12 cellular contexts compared by ENCODE assay signal in the genomic region with DNA sequence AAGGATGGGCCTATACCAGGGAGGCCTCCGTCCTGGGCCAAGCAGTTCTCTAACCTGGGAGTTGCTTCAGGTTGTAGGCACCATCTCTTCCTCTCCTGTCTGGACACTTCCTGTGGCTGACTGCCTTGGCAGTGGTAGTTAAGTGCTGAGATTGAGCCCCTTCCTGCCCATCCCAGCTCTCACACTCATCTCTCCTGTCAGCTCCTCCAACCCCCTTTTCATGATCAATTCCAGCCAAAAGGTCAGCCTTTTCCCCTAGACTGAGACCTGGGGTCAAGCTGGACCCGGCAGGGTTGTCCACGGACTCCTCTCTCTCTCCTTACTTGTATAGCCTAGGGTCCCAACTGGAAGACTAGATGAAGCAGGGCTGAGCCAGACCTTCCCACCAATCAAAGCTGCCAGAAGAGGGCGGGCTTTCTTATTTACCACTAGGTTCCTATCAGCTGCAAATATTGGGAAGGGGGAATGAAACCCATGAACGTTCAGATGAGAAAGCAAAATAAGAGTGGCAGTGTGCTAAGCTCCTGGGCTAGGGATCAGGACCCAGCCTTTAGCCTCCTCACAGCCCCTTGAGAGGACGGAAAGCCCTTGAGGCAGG. TPM values are rescaled to one million over a fixed set of nuclear protein-coding genes. Genes with fewer than 3 reads are reported as not detected.
DNase-seq lines count a peak whose midpoint lies in the region; ATAC-seq and TF ChIP-seq lines count a peak whose summit lies in the region.
"Had no signal": no experiment of that assay in that cellular context is flagged by ENCODE, and none has a peak within 500 bp of the region (broad histone marks: within the 10 kb centered on the region; RNA-seq: fewer than 3 reads in every experiment).

No MANE protein-coding gene starts in this region.

- H3K27ac Mint-ChIP-seq in brain, result peak overlapping the region in 2 of 5 experiments; percentile 75 to 91
- peak overlapping the region in 5 of 9 donors; percentile 25 to 82 (median 75) for H3K27ac Mint-ChIP-seq in naive thymus-derived CD4-positive, alpha-beta T cell

- H3K18ac ChIP-seq in IMR-90 (ENCODE audit: low read depth, low read length), result no peak overlapping the region

- H2BK120ac ChIP-seq in IMR-90 (ENCODE audit: low read depth, low read length), result no peak overlapping the region

- H3K9me1 ChIP-seq in IMR-90 (ENCODE audit: insufficient read depth, low read length), result peaks cover 18% of the 10 kb centered on the region; the same call in 1 of the 2 replicates

- intact Hi-C loops in IMR-90 (cut with micrococcal nuclease), result no loop called here
- intact Hi-C loops in naive thymus-derived CD4-positive, alpha-beta T cell (cut with micrococcal nuclease), result no loop called here

- dilution Hi-C loops in IMR-90 (cut with HindIII; ENCODE audit: low sequenced_read_pairs, unreplicated experiment), result no loop called here

- no peak overlapping the region for H3K4me3 ChIP-seq in IMR-90 (ENCODE audit: insufficient read depth, low read depth, low read length)
- H3K4me3 ChIP-seq in naive thymus-derived CD4-positive, alpha-beta T cell (ENCODE audit: low read length), result no peak overlapping the region
- H3K4me3 ChIP-seq: lower lobe of right lung, SJSA1 had no signal

- no peak overlapping the region for H3K27ac ChIP-seq in IMR-90 (ENCODE audit: insufficient read depth, low read length)
- H3K27ac ChIP-seq in naive thymus-derived CD4-positive, alpha-beta T cell (ENCODE audit: low read depth, low read length), result no peak overlapping the region
- H3K27ac ChIP-seq: lower lobe of right lung, SJSA1 had no signal

- BruUV-seq in IMR-90 (replicated peaks; lab: Mats Ljungman, UMichigan), result no TSS peak

- no peak for TF ChIP-seq RAD21 in IMR-90 (IDR thresholded peaks at IDR 0.05; ENCODE audit: low read length)

- H3K9ac ChIP-seq in IMR-90 (ENCODE audit: low read depth, low read length), result no peak overlapping the region

- no peak overlapping the region for H2AK5ac ChIP-seq in IMR-90 (ENCODE audit: low read depth, low read length)

- H4K91ac ChIP-seq in IMR-90 (ENCODE audit: insufficient read depth, low read depth, low read length), result no peak overlapping the region

- no peak overlapping the region for H4K8ac ChIP-seq in IMR-90 (ENCODE audit: low read depth in 2 of 2, low read length in 2 of 2)

- no peaks in the 10 kb centered on the region for H3K9me3 Mint-ChIP-seq in brain
- H3K9me3 Mint-ChIP-seq in naive thymus-derived CD4-positive, alpha-beta T cell, result no peaks in the 10 kb centered on the region

- H2AFZ ChIP-seq in IMR-90 (replicated peaks; ENCODE audit: low read length, poor library complexity), result no peak overlapping the region

- H3K79me1 ChIP-seq in IMR-90 (ENCODE audit: low read depth in 1 of 2, low read length in 2 of 2), result no peaks in the 10 kb centered on the region

- no peak overlapping the region for H3K14ac ChIP-seq in IMR-90 (replicated peaks; ENCODE audit: low read depth, low read length)

- TF ChIP-seq CTCF in IMR-90 (conservative IDR thresholded peaks at IDR 0.05; ENCODE audit: low read depth, low read length) (0 out of 2 replicates have a peak, but pooled peaks have one; percentile 11), brain (conservative IDR thresholded peaks at IDR 0.05) (peak; percentile 17 to 20)

- H3K4me2 ChIP-seq in IMR-90 (ENCODE audit: low read depth, low read length), result no peak overlapping the region

- no peak overlapping the region for H3K4ac ChIP-seq in IMR-90 (ENCODE audit: low read depth, low read length)

- no peaks in the 10 kb centered on the region for H3K4me1 Mint-ChIP-seq in brain
- no peaks in the 10 kb centered on the region for H3K4me1 Mint-ChIP-seq in naive thymus-derived CD4-positive, alpha-beta T cell

- H2BK5ac ChIP-seq in IMR-90 (ENCODE audit: low read depth, low read length, poor library complexity, severe bottlenecking), result no peak overlapping the region

- DNase-seq in ELR (ENCODE audit: low read depth), result peak; percentile 17
- no peak for DNase-seq in IMR-90
- no peak for DNase-seq in naive thymus-derived CD4-positive, alpha-beta T cell
- DNase-seq in HEK293T (ENCODE audit: extremely low spot score), result no peak
- DNase-seq in activated CD4-positive, alpha-beta T cell treated with anti-CD3 and anti-CD28 coated beads for 4 hours, result no peak
- DNase-seq in NCI-H2227 (lab: John Stamatoyannopoulos, UW; ENCODE audit: unreplicated experiment), result no peak
- DNase-seq: activated CD4-positive, alpha-beta T cell treated with anti-CD3 and anti-CD28 coated beads, Interleukin-2, amount 50 U/mL, for 4 hours; amygdala; lower lobe of right lung; NCI-H1092 had no signal

- peaks cover 36% of the 10 kb centered on the region for H3K36me3 ChIP-seq in IMR-90 (ENCODE audit: control insufficient read depth, insufficient read depth, low read length)
- H3K36me3 ChIP-seq in naive thymus-derived CD4-positive, alpha-beta T cell (ENCODE audit: control insufficient read depth in 2 of 3, insufficient read depth in 3 of 3, low read length in 3 of 3), result peaks cover 0 to 29% (median 6%) of the 10 kb centered on the region in 3 experiments

- H3K23ac ChIP-seq in IMR-90 (ENCODE audit: low read depth, low read length), result no peak overlapping the region

- CTCF ChIA-PET in IMR-90 (lab: Yijun Ruan, JAX) (interaction anchor here (0.6 kb wide), 1 partner anchor 193 kb away, joined by 3 read pairs; no protein-coding TSS in a partner anchor), HEK293T (lab: Yijun Ruan, JAX) (interaction anchor here (0.5 to 0.7 kb wide), 2 partner anchors 36 to 736 kb away, joined by 3 to 6 read pairs; no protein-coding TSS in a partner anchor)
- CTCF ChIA-PET in naive thymus-derived CD4-positive, alpha-beta T cell (lab: Charles Lee), result interaction anchor here (1.4 kb wide), 1 partner anchor 9 kb away, joined by 3 read pairs; no protein-coding TSS in a partner anchor

- ATAC-seq in IMR-90 (ENCODE audit: low read depth), result 0 out of 2 replicates have a peak, but pooled peaks have one; percentile 16
- peak; percentile 16 for ATAC-seq in naive thymus-derived CD4-positive, alpha-beta T cell
- ATAC-seq: lower lobe of right lung had no signal

- WGBS in IMR-90 (ENCODE audit: extremely low coverage in 2 of 2, insufficient read length in 1 of 2), 2 experiments, result no CpG with 5 or more reads among the region's 6 CpGs

- peaks cover 45% of the 10 kb centered on the region for H3K36me3 Mint-ChIP-seq in brain
- peaks cover 0 to 32% (median 1%) of the 10 kb centered on the region in 5 donors for H3K36me3 Mint-ChIP-seq in naive thymus-derived CD4-positive, alpha-beta T cell

- no peak overlapping the region for H2BK20ac ChIP-seq in IMR-90 (ENCODE audit: low read depth, low read length)

- H2AK9ac ChIP-seq in IMR-90 (replicated peaks; ENCODE audit: low read depth, low read length, poor library complexity), result no peak overlapping the region

- H3K56ac ChIP-seq in IMR-90 (ENCODE audit: extremely low read depth, insufficient read depth, low read length), result no peak overlapping the region

- H3K27me3 Mint-ChIP-seq in brain, result peaks cover 4% of the 10 kb centered on the region
- H3K27me3 Mint-ChIP-seq in naive thymus-derived CD4-positive, alpha-beta T cell, result no peaks in the 10 kb centered on the region

- POLR2A ChIA-PET in IMR-90 (lab: Charles Lee; ENCODE audit: unreplicated experiment) (no interaction called here), HEK293T (lab: Yijun Ruan, JAX) (interaction anchor here (0.8 kb wide), 1 partner anchor 35 kb away, joined by 5 read pairs; a partner anchor contains a TSS)
- POLR2A ChIA-PET in naive thymus-derived CD4-positive, alpha-beta T cell (lab: Charles Lee), result interaction anchor here (1.1 kb wide), 1 partner anchor 18 kb away, joined by 3 read pairs; no protein-coding TSS in a partner anchor

- H3K4me3 Mint-ChIP-seq in brain, result no peak overlapping the region
- no peak overlapping the region for H3K4me3 Mint-ChIP-seq in naive thymus-derived CD4-positive, alpha-beta T cell

- no peak overlapping the region for H2BK15ac ChIP-seq in IMR-90 (ENCODE audit: low read depth, low read length)

- in situ Hi-C loops in IMR-90 (cut with MboI; ENCODE audit: low sequenced_read_pairs), result no loop called here

- no peak for TF ChIP-seq POLR2A in IMR-90 (IDR thresholded peaks at IDR 0.05; ENCODE audit: low read depth, low read length)

- H3K27me3 ChIP-seq in IMR-90 (ENCODE audit: control insufficient read depth, insufficient read depth, low read length), result no peaks in the 10 kb centered on the region
- H3K27me3 ChIP-seq in naive thymus-derived CD4-positive, alpha-beta T cell (ENCODE audit: control insufficient read depth in 2 of 2, insufficient read depth in 2 of 2, low read length in 2 of 2), result no peaks in the 10 kb centered on the region
- H3K27me3 ChIP-seq: SJSA1 had no signal

- H4K5ac ChIP-seq in IMR-90 (ENCODE audit: low read depth, low read length), result no peak overlapping the region

- H4K20me1 ChIP-seq in IMR-90 (ENCODE audit: insufficient read depth, low read length), result no peaks in the 10 kb centered on the region; the same call in 1 of the 2 replicates

- H3K4me1 ChIP-seq in IMR-90 (ENCODE audit: control insufficient read depth, insufficient read depth, low read length), result no peaks in the 10 kb centered on the region; the same call in 1 of the 2 replicates
- no peaks in the 10 kb centered on the region for H3K4me1 ChIP-seq in naive thymus-derived CD4-positive, alpha-beta T cell (ENCODE audit: control insufficient read depth in 2 of 2, insufficient read depth in 2 of 2, low read length in 2 of 2)
- H3K4me1 ChIP-seq: lower lobe of right lung, SJSA1 had no signal

- no peaks in the 10 kb centered on the region for H3K9me3 ChIP-seq in IMR-90 (ENCODE audit: control insufficient read depth, insufficient read depth, low read length)
- H3K9me3 ChIP-seq in naive thymus-derived CD4-positive, alpha-beta T cell (ENCODE audit: control insufficient read depth in 2 of 3, low read length in 3 of 3), result no peaks in the 10 kb centered on the region
- H3K9me3 ChIP-seq: lower lobe of right lung, SJSA1 had no signal

TF ChIP-seq in IMR-90, 13 proteins besides CTCF, POLR2A, EP300 and RAD21 (continues in another document):
- TF ChIP-seq MAFK (IDR thresholded peaks at IDR 0.05; ENCODE audit: low read depth, low read length) (no peak), CHD1 (IDR thresholded peaks at IDR 0.05; ENCODE audit: low read depth, low read length) (no peak), MAZ (IDR thresholded peaks at IDR 0.05; ENCODE audit: borderline replicate concordance, low read depth, low read length) (no peak)

RNA-seq across cellular contexts. Expression of a gene that starts 34.5 kb away (rescaled TPM):
- 65.8 and 84.6 TPM in 2 replicates for total RNA-seq in IMR-90 (2012; rRNA removed)
- polyA plus RNA-seq in IMR-90 (2012; rRNA removed) (75.4 and 75.8 TPM in 2 replicates), brain (ENCODE audit: insufficient read depth, low read depth, low replicate concordance) (54.7 TPM)
- 55.1 and 56.5 TPM in 2 replicates for polyA plus RNA-seq in IMR-90 (2012; cell fraction: cytosol; rRNA removed)
- polyA plus RNA-seq in IMR-90 (2012; cell fraction: nucleus; rRNA removed; ENCODE audit: low replicate concordance), result 183 and 297 TPM in 2 replicates
- total RNA-seq in naive thymus-derived CD4-positive, alpha-beta T cell, result 100 to 1,000 TPM; 104 to 216 (median 132) TPM
- 10 to 100 TPM; 24.4 to 36.5 TPM for polyA plus RNA-seq in naive thymus-derived CD4-positive, alpha-beta T cell
